Comparison of ENCODE assay signal across 1 cellular context in genomic region chr17:47291242-47291873, GRCh38.
TF ChIP-seq lines count a peak whose summit lies in the region.

No MANE protein-coding gene starts in this region.

TF ChIP-seq in HepG2, 621 proteins besides CTCF, POLR2A, EP300 and RAD21 (continued from another document and continues in another):
- TF ChIP-seq MLX (CRISPR knock-in tag; IDR thresholded peaks at IDR 0.05) (no peak), ZNF205 (CRISPR knock-in tag; IDR thresholded peaks at IDR 0.05) (no peak), ZZZ3 (CRISPR knock-in tag; IDR thresholded peaks at IDR 0.05; ENCODE audit: borderline replicate concordance) (no peak), KAT2B (IDR thresholded peaks at IDR 0.05; ENCODE audit: borderline replicate concordance, low read depth, low read length) (no peak), ARID5B (CRISPR knock-in tag; IDR thresholded peaks at IDR 0.05) (peak; percentile 77), ZNF484 (CRISPR knock-in tag; IDR thresholded peaks at IDR 0.05; ENCODE audit: borderline replicate concordance, low read depth) (no peak), NAIF1 (CRISPR knock-in tag; IDR thresholded peaks at IDR 0.05; ENCODE audit: borderline replicate concordance) (no peak), GMEB2 (CRISPR knock-in tag; IDR thresholded peaks at IDR 0.05; ENCODE audit: low read depth) (no peak), PCBP2 (optimal IDR thresholded peaks at IDR 0.05; ENCODE audit: low read depth, low read length, poor library complexity, severe bottlenecking) (peak; percentile 45), BCLAF1 (IDR thresholded peaks at IDR 0.05) (no peak), ZNF615 (CRISPR knock-in tag; IDR thresholded peaks at IDR 0.05; ENCODE audit: borderline replicate concordance) (no peak), ZNF503 (CRISPR knock-in tag; IDR thresholded peaks at IDR 0.05) (peak; percentile 81; the same call in 1 of the 2 replicates), THYN1 (CRISPR knock-in tag; IDR thresholded peaks at IDR 0.05; ENCODE audit: borderline replicate concordance, low read depth) (no peak), SP1 (IDR thresholded peaks at IDR 0.05) (no peak), SP1 (CRISPR knock-in tag; IDR thresholded peaks at IDR 0.05) (no peak), ZNF790 (CRISPR knock-in tag; IDR thresholded peaks at IDR 0.05; ENCODE audit: borderline replicate concordance) (no peak), E2F5 (CRISPR knock-in tag; conservative IDR thresholded peaks at IDR 0.05) (no peak), TBP (CRISPR knock-in tag; IDR thresholded peaks at IDR 0.05) (no peak), ZNF362 (CRISPR knock-in tag; IDR thresholded peaks at IDR 0.05; ENCODE audit: borderline replicate concordance) (no peak), TARDBP (CRISPR knock-in tag; IDR thresholded peaks at IDR 0.05) (no peak), CBX2 (IDR thresholded peaks at IDR 0.05; ENCODE audit: low read depth, low read length) (no peak), CBX2 (CRISPR knock-in tag; IDR thresholded peaks at IDR 0.05; ENCODE audit: low read depth) (no peak), JUNB (CRISPR knock-in tag; IDR thresholded peaks at IDR 0.05; ENCODE audit: borderline replicate concordance) (no peak), ARNT2 (CRISPR knock-in tag; IDR thresholded peaks at IDR 0.05; ENCODE audit: low read depth) (no peak), ZBTB2 (CRISPR knock-in tag; IDR thresholded peaks at IDR 0.05; ENCODE audit: low read depth) (no peak), STAT6 (CRISPR knock-in tag; IDR thresholded peaks at IDR 0.05; ENCODE audit: borderline replicate concordance) (no peak), ZNF574 (CRISPR knock-in tag; IDR thresholded peaks at IDR 0.05) (no peak)
